Comparison of ENCODE assay signal across 1 cellular context in the genomic region with DNA sequence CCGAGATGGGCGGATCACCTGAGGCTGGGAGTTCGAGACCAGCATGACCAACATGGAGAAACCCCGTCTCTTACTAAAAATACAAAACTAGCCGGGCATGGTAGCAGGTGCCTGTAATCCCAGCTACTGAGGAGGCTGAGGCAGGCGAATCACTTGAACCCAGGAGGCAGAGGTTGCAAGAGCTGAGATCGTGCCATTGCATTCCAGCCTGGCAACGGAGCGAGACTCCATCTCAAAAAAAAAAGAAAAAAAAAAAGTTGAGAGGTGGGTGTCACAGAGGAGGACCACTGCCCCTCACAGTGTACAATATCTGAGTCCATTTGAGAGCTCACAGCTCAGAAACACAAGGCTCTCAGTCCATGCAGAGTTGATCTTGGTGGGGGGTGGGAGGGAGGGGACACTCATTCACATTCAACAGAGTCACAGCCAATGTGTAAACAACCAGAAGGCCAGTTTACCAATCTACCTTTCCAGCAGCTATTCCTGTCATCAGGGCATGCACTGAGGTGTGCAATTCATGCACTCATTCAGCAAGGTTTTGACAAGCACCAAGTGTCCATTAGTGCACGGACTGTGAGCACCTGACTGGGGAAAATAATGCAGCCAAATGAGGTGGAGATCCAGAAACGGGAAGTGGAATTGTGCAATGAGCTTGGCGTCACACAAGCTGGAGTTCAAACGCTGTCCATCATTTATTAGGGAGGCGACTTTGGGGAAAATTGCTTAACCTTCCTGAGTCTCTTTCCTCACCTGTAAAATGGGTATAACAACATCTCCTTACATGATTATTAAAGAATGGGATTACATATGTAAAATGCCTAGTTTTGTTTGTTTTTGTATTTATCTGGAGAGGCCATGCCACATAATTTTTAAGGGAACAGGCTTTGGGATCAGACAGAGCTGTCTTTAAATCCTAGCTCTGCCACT.
TF ChIP-seq lines count a peak whose summit lies in the region.

No MANE protein-coding gene starts in this region.

TF ChIP-seq in HEK293, 187 proteins besides CTCF, POLR2A, EP300 and RAD21 (continued from another document):
- TF ChIP-seq, protein P1, sequence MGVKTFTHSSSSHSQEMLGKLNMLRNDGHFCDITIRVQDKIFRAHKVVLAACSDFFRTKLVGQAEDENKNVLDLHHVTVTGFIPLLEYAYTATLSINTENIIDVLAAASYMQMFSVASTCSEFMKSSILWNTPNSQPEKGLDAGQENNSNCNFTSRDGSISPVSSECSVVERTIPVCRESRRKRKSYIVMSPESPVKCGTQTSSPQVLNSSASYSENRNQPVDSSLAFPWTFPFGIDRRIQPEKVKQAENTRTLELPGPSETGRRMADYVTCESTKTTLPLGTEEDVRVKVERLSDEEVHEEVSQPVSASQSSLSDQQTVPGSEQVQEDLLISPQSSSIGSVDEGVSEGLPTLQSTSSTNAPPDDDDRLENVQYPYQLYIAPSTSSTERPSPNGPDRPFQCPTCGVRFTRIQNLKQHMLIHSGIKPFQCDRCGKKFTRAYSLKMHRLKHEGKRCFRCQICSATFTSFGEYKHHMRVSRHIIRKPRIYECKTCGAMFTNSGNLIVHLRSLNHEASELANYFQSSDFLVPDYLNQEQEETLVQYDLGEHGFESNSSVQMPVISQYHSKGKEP (tag by site-specific recombination; IDR thresholded peaks at IDR 0.05): peak; percentile 79
- TF ChIP-seq GLIS1 (tag by site-specific recombination; IDR thresholded peaks at IDR 0.05) (peak; percentile 46; the same call in 1 of the 2 replicates), WT1 (tag by site-specific recombination; IDR thresholded peaks at IDR 0.05) (peak; percentile 30; the same call in 1 of the 2 replicates)
